In genomic region chr1:224357626-224358124, GRCh38 we compare ENCODE assay signal across 8 cellular contexts. TPM values are rescaled to one million over a fixed set of nuclear protein-coding genes. Genes with fewer than 3 reads are reported as not detected.
DNase-seq lines count a peak whose midpoint lies in the region; ATAC-seq, FAIRE-seq and TF ChIP-seq lines count a peak whose summit lies in the region.

No MANE protein-coding gene starts in this region.

- no peaks in the 10 kb centered on the region for H3K27me3 ChIP-seq in iPS-15b (ENCODE audit: control insufficient read depth, insufficient read depth, low read length)
- no peaks in the 10 kb centered on the region for H3K27me3 ChIP-seq in subcutaneous abdominal adipose tissue (ENCODE audit: control insufficient read depth in 5 of 5, insufficient read depth in 4 of 5, low read length in 5 of 5)

- intact Hi-C loops in activated CD8-positive, alpha-beta T cell treated with anti-CD3 and anti-CD28 coated beads for 36 hours (cut with micrococcal nuclease), result loop anchor here (2.0 kb wide), 1 partner anchor 19 kb away; no protein-coding TSS in a partner anchor

- H3K4me1 ChIP-seq in iPS-15b (ENCODE audit: control insufficient read depth, insufficient read depth, low read length), result peaks cover 6% of the 10 kb centered on the region
- H3K4me1 ChIP-seq in subcutaneous abdominal adipose tissue (ENCODE audit: control insufficient read depth in 5 of 5, insufficient read depth in 5 of 5, low read length in 5 of 5), result peaks cover 0 to 16% (median 9%) of the 10 kb centered on the region in 5 donors

- H3K9me3 ChIP-seq in iPS-15b (ENCODE audit: control insufficient read depth, insufficient read depth, low read length) (no peaks in the 10 kb centered on the region), subcutaneous abdominal adipose tissue (ENCODE audit: control insufficient read depth in 5 of 5, low read length in 5 of 5) (no peaks in the 10 kb centered on the region)

- H3K4me3 ChIP-seq in iPS-15b (ENCODE audit: low read depth, low read length) (peak overlapping the region; percentile 73), subcutaneous abdominal adipose tissue (ENCODE audit: low read depth in 1 of 5, low read length in 5 of 5) (peak overlapping the region; percentile 71 to 94 (median 91))

- no peak for FAIRE-seq in HTR-8/SVneo (lab: Jason Lieb, UNC)

- H3K4me3 Mint-ChIP-seq in activated CD8-positive, alpha-beta T cell treated with anti-CD3 and anti-CD28 coated beads for 36 hours, result peak overlapping the region; percentile 77

- CTCF ChIA-PET in activated CD8-positive, alpha-beta T cell treated with anti-CD3 and anti-CD28 coated beads for 36 hours (lab: Charles Lee), result interaction anchor here (0.8 to 2.6 kb wide), 12 partner anchors 10 to 100 kb away, joined by 3 to 12 read pairs (median 4); partner anchors contain the start of gene NVL

- peaks cover 46% of the 10 kb centered on the region for H3K4me1 Mint-ChIP-seq in activated CD8-positive, alpha-beta T cell treated with anti-CD3 and anti-CD28 coated beads for 36 hours (ENCODE audit: low read depth)

- ATAC-seq in activated CD8-positive, alpha-beta T cell treated with anti-CD3 and anti-CD28 coated beads for 36 hours, result no peak
- ATAC-seq in GM21576 (IDR thresholded peaks at IDR 0.05; ENCODE audit: unreplicated experiment) (no peak), HG03175 (IDR thresholded peaks at IDR 0.05; ENCODE audit: unreplicated experiment) (no peak)

- no peaks in the 10 kb centered on the region for H3K9me3 Mint-ChIP-seq in activated CD8-positive, alpha-beta T cell treated with anti-CD3 and anti-CD28 coated beads for 36 hours

- no peak for TF ChIP-seq CTCF in activated CD8-positive, alpha-beta T cell treated with anti-CD3 and anti-CD28 coated beads for 36 hours (IDR thresholded peaks at IDR 0.05)

- peaks cover 28% of the 10 kb centered on the region for H3K36me3 Mint-ChIP-seq in activated CD8-positive, alpha-beta T cell treated with anti-CD3 and anti-CD28 coated beads for 36 hours (ENCODE audit: low read depth)

- no peaks in the 10 kb centered on the region for H3K27me3 Mint-ChIP-seq in activated CD8-positive, alpha-beta T cell treated with anti-CD3 and anti-CD28 coated beads for 36 hours

- POLR2A ChIA-PET in activated CD8-positive, alpha-beta T cell treated with anti-CD3 and anti-CD28 coated beads for 36 hours (lab: Charles Lee), result interaction anchor here (0.8 to 2.5 kb wide), 10 partner anchors 10 to 78 kb away, joined by 3 to 14 read pairs (median 4); no protein-coding TSS in a partner anchor

- H3K9ac ChIP-seq in iPS-15b (ENCODE audit: low read depth, low read length), result peak overlapping the region; percentile 71
- H3K9ac ChIP-seq in subcutaneous abdominal adipose tissue (ENCODE audit: low read length in 5 of 5), result peak overlapping the region in 4 of 5 donors; percentile 83 to 89 (median 88)

- peak overlapping the region; percentile 92 for H3K27ac ChIP-seq in subcutaneous abdominal adipose tissue (ENCODE audit: low read depth, low read length)

- peak; percentile 49 for DNase-seq in AG08396 (ENCODE audit: low spot score)
- peak; percentile 15 for DNase-seq in HTR-8/SVneo (ENCODE audit: insufficient read length, low spot score)
- DNase-seq in activated CD8-positive, alpha-beta T cell treated with anti-CD3 and anti-CD28 coated beads for 36 hours, result no peak
- no peak for DNase-seq in mucosa of gallbladder (ENCODE audit: low spot score)

- H3K36me3 ChIP-seq in iPS-15b (ENCODE audit: control insufficient read depth, insufficient read depth, low read length), result no peaks in the 10 kb centered on the region
- H3K36me3 ChIP-seq in subcutaneous abdominal adipose tissue (ENCODE audit: control insufficient read depth in 5 of 5, insufficient read depth in 5 of 5, low read length in 5 of 5), result no peaks in the 10 kb centered on the region

- peak overlapping the region; percentile 86 for H3K27ac Mint-ChIP-seq in activated CD8-positive, alpha-beta T cell treated with anti-CD3 and anti-CD28 coated beads for 36 hours

RNA-seq across cellular contexts. Expression of gene CNIH4, which starts 1.0 kb away (rescaled TPM):
- 10 to 100 TPM; 44.8 to 45.1 TPM for total RNA-seq in activated CD8-positive, alpha-beta T cell treated with anti-CD3 and anti-CD28 coated beads for 36 hours
- 40.8 TPM for total RNA-seq in mucosa of gallbladder

RNA-seq across cellular contexts. Expression of gene NVL, which starts 27.7 kb away (rescaled TPM):
- 10 to 100 TPM; 37.7 to 40.4 TPM for total RNA-seq in activated CD8-positive, alpha-beta T cell treated with anti-CD3 and anti-CD28 coated beads for 36 hours
- 17.6 TPM for total RNA-seq in mucosa of gallbladder

Comparison
In these comparisons a context has a peak if more than half of its experiments do, and no peak if none do; other contexts are left out.
1. DNase-seq: peak in AG08396 (single experiment) and HTR-8/SVneo (single experiment); none in activated CD8-positive, alpha-beta T cell treated with anti-CD3 and anti-CD28 coated beads for 36 hours (single experiment) and mucosa of gallbladder (single experiment).